1 cellular context compared by ENCODE assay signal in the genomic region with DNA sequence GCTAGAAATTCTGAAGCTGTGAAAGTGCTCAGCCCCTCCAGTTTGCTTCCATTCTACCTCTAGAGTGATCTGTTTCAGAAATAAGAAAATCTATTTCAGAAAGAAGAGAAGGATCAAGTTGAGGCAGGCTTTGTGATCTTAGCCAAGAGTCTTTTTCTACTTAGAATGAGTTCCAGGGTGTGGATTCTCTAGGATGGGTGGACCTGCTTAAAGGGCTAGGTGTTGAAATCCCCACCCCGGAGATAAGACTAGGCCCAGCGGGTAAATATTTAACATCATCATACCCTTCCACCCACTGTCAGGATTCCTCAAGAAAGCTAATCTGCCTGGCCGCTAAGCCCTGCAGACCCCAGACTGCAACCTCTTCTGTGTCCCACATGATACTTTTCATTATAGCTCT.
TF ChIP-seq lines count a peak whose summit lies in the region.

No MANE protein-coding gene starts in this region.

TF ChIP-seq in GM23338, 12 proteins besides CTCF, POLR2A, EP300 and RAD21:
- TF ChIP-seq, protein P1, sequence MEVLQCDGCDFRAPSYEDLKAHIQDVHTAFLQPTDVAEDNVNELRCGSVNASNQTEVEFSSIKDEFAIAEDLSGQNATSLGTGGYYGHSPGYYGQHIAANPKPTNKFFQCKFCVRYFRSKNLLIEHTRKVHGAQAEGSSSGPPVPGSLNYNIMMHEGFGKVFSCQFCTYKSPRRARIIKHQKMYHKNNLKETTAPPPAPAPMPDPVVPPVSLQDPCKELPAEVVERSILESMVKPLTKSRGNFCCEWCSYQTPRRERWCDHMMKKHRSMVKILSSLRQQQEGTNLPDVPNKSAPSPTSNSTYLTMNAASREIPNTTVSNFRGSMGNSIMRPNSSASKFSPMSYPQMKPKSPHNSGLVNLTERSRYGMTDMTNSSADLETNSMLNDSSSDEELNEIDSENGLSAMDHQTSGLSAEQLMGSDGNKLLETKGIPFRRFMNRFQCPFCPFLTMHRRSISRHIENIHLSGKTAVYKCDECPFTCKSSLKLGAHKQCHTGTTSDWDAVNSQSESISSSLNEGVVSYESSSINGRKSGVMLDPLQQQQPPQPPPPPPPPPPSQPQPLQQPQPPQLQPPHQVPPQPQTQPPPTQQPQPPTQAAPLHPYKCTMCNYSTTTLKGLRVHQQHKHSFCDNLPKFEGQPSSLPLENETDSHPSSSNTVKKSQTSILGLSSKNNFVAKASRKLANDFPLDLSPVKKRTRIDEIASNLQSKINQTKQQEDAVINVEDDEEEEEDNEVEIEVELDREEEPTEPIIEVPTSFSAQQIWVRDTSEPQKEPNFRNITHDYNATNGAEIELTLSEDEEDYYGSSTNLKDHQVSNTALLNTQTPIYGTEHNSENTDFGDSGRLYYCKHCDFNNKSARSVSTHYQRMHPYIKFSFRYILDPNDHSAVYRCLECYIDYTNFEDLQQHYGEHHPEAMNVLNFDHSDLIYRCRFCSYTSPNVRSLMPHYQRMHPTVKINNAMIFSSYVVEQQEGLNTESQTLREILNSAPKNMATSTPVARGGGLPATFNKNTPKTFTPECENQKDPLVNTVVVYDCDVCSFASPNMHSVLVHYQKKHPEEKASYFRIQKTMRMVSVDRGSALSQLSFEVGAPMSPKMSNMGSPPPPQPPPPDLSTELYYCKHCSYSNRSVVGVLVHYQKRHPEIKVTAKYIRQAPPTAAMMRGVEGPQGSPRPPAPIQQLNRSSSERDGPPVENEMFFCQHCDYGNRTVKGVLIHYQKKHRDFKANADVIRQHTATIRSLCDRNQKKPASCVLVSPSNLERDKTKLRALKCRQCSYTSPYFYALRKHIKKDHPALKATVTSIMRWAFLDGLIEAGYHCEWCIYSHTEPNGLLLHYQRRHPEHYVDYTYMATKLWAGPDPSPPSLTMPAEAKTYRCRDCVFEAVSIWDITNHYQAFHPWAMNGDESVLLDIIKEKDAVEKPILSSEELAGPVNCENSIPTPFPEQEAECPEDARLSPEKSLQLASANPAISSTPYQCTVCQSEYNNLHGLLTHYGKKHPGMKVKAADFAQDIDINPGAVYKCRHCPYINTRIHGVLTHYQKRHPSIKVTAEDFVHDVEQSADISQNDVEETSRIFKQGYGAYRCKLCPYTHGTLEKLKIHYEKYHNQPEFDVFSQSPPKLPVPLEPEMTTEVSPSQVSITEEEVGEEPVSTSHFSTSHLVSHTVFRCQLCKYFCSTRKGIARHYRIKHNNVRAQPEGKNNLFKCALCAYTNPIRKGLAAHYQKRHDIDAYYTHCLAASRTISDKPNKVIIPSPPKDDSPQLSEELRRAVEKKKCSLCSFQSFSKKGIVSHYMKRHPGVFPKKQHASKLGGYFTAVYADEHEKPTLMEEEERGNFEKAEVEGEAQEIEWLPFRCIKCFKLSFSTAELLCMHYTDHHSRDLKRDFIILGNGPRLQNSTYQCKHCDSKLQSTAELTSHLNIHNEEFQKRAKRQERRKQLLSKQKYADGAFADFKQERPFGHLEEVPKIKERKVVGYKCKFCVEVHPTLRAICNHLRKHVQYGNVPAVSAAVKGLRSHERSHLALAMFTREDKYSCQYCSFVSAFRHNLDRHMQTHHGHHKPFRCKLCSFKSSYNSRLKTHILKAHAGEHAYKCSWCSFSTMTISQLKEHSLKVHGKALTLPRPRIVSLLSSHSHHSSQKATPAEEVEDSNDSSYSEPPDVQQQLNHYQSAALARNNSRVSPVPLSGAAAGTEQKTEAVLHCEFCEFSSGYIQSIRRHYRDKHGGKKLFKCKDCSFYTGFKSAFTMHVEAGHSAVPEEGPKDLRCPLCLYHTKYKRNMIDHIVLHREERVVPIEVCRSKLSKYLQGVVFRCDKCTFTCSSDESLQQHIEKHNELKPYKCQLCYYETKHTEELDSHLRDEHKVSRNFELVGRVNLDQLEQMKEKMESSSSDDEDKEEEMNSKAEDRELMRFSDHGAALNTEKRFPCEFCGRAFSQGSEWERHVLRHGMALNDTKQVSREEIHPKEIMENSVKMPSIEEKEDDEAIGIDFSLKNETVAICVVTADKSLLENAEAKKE (CRISPR knock-in tag; IDR thresholded peaks at IDR 0.05), result no peak
- TF ChIP-seq ZNF331 (CRISPR knock-in tag; IDR thresholded peaks at IDR 0.05; ENCODE audit: low read depth) (no peak), ZNF114 (CRISPR knock-in tag; IDR thresholded peaks at IDR 0.05) (no peak), NANOG (IDR thresholded peaks at IDR 0.05; ENCODE audit: borderline replicate concordance) (no peak), JUNB (IDR thresholded peaks at IDR 0.05; ENCODE audit: unreplicated experiment) (no peak), EZH2phosphoT487 (IDR thresholded peaks at IDR 0.05; ENCODE audit: unreplicated experiment) (no peak), CREB1 (CRISPR knock-in tag; IDR thresholded peaks at IDR 0.05; ENCODE audit: low read depth) (no peak), POLR2AphosphoS5 (IDR thresholded peaks at IDR 0.05; ENCODE audit: low read depth) (no peak)
- TF ChIP-seq, protein P2, sequence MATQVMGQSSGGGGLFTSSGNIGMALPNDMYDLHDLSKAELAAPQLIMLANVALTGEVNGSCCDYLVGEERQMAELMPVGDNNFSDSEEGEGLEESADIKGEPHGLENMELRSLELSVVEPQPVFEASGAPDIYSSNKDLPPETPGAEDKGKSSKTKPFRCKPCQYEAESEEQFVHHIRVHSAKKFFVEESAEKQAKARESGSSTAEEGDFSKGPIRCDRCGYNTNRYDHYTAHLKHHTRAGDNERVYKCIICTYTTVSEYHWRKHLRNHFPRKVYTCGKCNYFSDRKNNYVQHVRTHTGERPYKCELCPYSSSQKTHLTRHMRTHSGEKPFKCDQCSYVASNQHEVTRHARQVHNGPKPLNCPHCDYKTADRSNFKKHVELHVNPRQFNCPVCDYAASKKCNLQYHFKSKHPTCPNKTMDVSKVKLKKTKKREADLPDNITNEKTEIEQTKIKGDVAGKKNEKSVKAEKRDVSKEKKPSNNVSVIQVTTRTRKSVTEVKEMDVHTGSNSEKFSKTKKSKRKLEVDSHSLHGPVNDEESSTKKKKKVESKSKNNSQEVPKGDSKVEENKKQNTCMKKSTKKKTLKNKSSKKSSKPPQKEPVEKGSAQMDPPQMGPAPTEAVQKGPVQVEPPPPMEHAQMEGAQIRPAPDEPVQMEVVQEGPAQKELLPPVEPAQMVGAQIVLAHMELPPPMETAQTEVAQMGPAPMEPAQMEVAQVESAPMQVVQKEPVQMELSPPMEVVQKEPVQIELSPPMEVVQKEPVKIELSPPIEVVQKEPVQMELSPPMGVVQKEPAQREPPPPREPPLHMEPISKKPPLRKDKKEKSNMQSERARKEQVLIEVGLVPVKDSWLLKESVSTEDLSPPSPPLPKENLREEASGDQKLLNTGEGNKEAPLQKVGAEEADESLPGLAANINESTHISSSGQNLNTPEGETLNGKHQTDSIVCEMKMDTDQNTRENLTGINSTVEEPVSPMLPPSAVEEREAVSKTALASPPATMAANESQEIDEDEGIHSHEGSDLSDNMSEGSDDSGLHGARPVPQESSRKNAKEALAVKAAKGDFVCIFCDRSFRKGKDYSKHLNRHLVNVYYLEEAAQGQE (IDR thresholded peaks at IDR 0.05; ENCODE audit: unreplicated experiment), result no peak
